Comparison of ENCODE assay signal across 21 cellular contexts in genomic region chr1:204404629-204405028, GRCh38. TPM values are rescaled to one million over a fixed set of nuclear protein-coding genes. Genes with fewer than 3 reads are reported as not detected.
DNase-seq lines count a peak whose midpoint lies in the region; ATAC-seq and TF ChIP-seq lines count a peak whose summit lies in the region.
"Had no signal": no experiment of that assay in that cellular context is flagged by ENCODE, and none has a peak within 500 bp of the region (broad histone marks: within the 10 kb centered on the region; RNA-seq: fewer than 3 reads in every experiment).

No MANE protein-coding gene starts in this region.

- 91% methylated on average over 2 of the region's 2 CpGs for WGBS in SK-N-SH (ENCODE audit: low lambda C conversion rate)
- WGBS in esophagus muscularis mucosa, result 76% methylated on average over 2 of the region's 2 CpGs
- 53 to 71% methylated on average over 2 of the region's 2 CpGs for WGBS in esophagus squamous epithelium, 2 donors

- no peaks in the 10 kb centered on the region for H3K9me2 ChIP-seq in SK-N-SH
- H3K9me2 ChIP-seq in PC-9 (ENCODE audit: insufficient read depth), result no peaks in the 10 kb centered on the region

- H3K27me3 Mint-ChIP-seq in CD4-positive, alpha-beta T cell, result no peaks in the 10 kb centered on the region
- no peaks in the 10 kb centered on the region for H3K27me3 Mint-ChIP-seq in type B pancreatic cell

- no peak for TF ChIP-seq RAD21 in SK-N-SH (IDR thresholded peaks at IDR 0.05; ENCODE audit: low read length)

- H3F3A ChIP-seq in SK-N-SH (replicated peaks; ENCODE audit: insufficient read depth) (peaks cover 14% of the 10 kb centered on the region), PC-9 (ENCODE audit: insufficient read depth, low read depth) (peaks cover 66% of the 10 kb centered on the region; the same call in 1 of the 2 replicates)

- BruUV-seq in PC-9 (replicated peaks; lab: Mats Ljungman, UMichigan), result no TSS peak

- H3K4me1 ChIP-seq in SK-N-SH (ENCODE audit: control insufficient read depth in 1 of 2, insufficient read depth in 2 of 2, low read depth in 1 of 2, low read length in 1 of 2), result peaks cover 9 to 13% of the 10 kb centered on the region in 2 experiments; a peak in 3 of 4 replicates
- peaks cover 17% of the 10 kb centered on the region for H3K4me1 ChIP-seq in PC-9 (replicated peaks; ENCODE audit: insufficient read depth)
- peaks cover 25 to 35% (median 32%) of the 10 kb centered on the region in 4 donors for H3K4me1 ChIP-seq in esophagus muscularis mucosa
- peaks cover 10 to 48% (median 15%) of the 10 kb centered on the region in 3 donors for H3K4me1 ChIP-seq in esophagus squamous epithelium

- H3K4me2 ChIP-seq in SK-N-SH (peak overlapping the region; percentile 83; the same call in 1 of the 2 replicates), PC-9 (peak overlapping the region; percentile 94; the same call in 1 of the 2 replicates)

- H3K9me3 Mint-ChIP-seq in CD4-positive, alpha-beta T cell, result no peaks in the 10 kb centered on the region
- no peaks in the 10 kb centered on the region for H3K9me3 Mint-ChIP-seq in type B pancreatic cell
- H3K9me3 Mint-ChIP-seq: HFFc6 had no signal

- H3K4me3 ChIP-seq in SK-N-SH (ENCODE audit: low read depth in 2 of 2, low read length in 1 of 2) (no peak overlapping the region), PC-9 (no peak overlapping the region), esophagus muscularis mucosa (no peak overlapping the region), esophagus squamous epithelium (no peak overlapping the region)
- H3K4me3 ChIP-seq: BLaER1 had no signal

- peaks cover 96% of the 10 kb centered on the region for H3K36me3 Mint-ChIP-seq in CD4-positive, alpha-beta T cell (ENCODE audit: low read depth)
- peaks cover 26% of the 10 kb centered on the region for H3K36me3 Mint-ChIP-seq in type B pancreatic cell

- H3K27ac Mint-ChIP-seq in CD4-positive, alpha-beta T cell, result peak overlapping the region; percentile 44
- no peak overlapping the region for H3K27ac Mint-ChIP-seq in type B pancreatic cell
- H3K27ac Mint-ChIP-seq: HFFc6 had no signal

- intact Hi-C loops in CD4-positive, alpha-beta T cell (cut with DNase I, micrococcal nuclease), result loop anchor here in 1 of 2 experiments (10.0 kb wide), 1 partner anchor 550 kb away; no protein-coding TSS in a partner anchor
- intact Hi-C loops in PC-9 (cut with micrococcal nuclease; ENCODE audit: unreplicated experiment) (loop anchor here (10.0 kb wide), 1 partner anchor 400 kb away; no protein-coding TSS in a partner anchor), esophagus muscularis mucosa (cut with DNase I) (no loop called here), esophagus squamous epithelium (cut with DNase I) (no loop called here)

- H4K20me1 ChIP-seq in SK-N-SH (ENCODE audit: insufficient read depth), result peaks cover 83% of the 10 kb centered on the region
- peaks cover 64% of the 10 kb centered on the region for H4K20me1 ChIP-seq in PC-9 (ENCODE audit: insufficient read depth)

- DNase-seq in SK-N-SH (no peak), PC-9 (no peak), esophagus muscularis mucosa (ENCODE audit: extremely low spot score) (no peak), NCI-H446 (lab: John Stamatoyannopoulos, UW) (no peak), esophagus squamous epithelium (lab: John Stamatoyannopoulos, UW) (no peak), type B pancreatic cell (ENCODE audit: extremely low spot score, unreplicated experiment) (no peak)
- DNase-seq in CD4-positive, alpha-beta T cell, result no peak
- DNase-seq: activated CD4-positive, alpha-beta T cell treated with anti-CD3 and anti-CD28 coated beads for 4 hours; brain microvascular endothelial cell; DMS 273 treated with DMSO at 0.1 percent for 48 hours; GF-D8; HFFc6; NCI-H2081 treated with DMSO at 0.1 percent for 48 hours; NCI-H524; psoas muscle; stimulated activated CD4-positive, alpha-beta T cell treated with anti-CD3 and anti-CD28 coated beads, Interleukin-2, amount 100 ng/mL, for 24 hours; stimulated activated naive CD4-positive, alpha-beta T cell; SW 1271 had no signal

- H3K4me1 Mint-ChIP-seq in CD4-positive, alpha-beta T cell (ENCODE audit: low read depth), result peaks cover 53% of the 10 kb centered on the region
- peaks cover 16% of the 10 kb centered on the region for H3K4me1 Mint-ChIP-seq in type B pancreatic cell (ENCODE audit: unreplicated experiment)

- H3K27me3 ChIP-seq in SK-N-SH (ENCODE audit: insufficient read depth), result no peaks in the 10 kb centered on the region
- H3K27me3 ChIP-seq in CD4-positive, alpha-beta T cell (ENCODE audit: control insufficient read depth, insufficient read depth, low read length), result no peaks in the 10 kb centered on the region
- H3K27me3 ChIP-seq in PC-9 (ENCODE audit: insufficient read depth, low read depth), result no peaks in the 10 kb centered on the region
- H3K27me3 ChIP-seq in esophagus muscularis mucosa, result no peaks in the 10 kb centered on the region
- H3K27me3 ChIP-seq in esophagus squamous epithelium, result no peaks in the 10 kb centered on the region
- H3K27me3 ChIP-seq: BLaER1, brain microvascular endothelial cell, upper lobe of left lung had no signal

- POLR2A ChIA-PET in SK-N-SH (lab: Yijun Ruan, JAX) (no interaction called here), PC-9 (lab: Charles Lee; ENCODE audit: unreplicated experiment) (interaction anchor here (0.6 kb wide), 1 partner anchor 288 kb away, joined by 7 read pairs; no protein-coding TSS in a partner anchor)
- POLR2A ChIA-PET in CD4-positive, alpha-beta T cell (lab: Charles Lee), result no interaction called here

- H3K9me3 ChIP-seq in SK-N-SH (no peaks in the 10 kb centered on the region), PC-9 (ENCODE audit: insufficient read depth, low read depth) (no peaks in the 10 kb centered on the region), esophagus muscularis mucosa (no peaks in the 10 kb centered on the region), esophagus squamous epithelium (no peaks in the 10 kb centered on the region)
- H3K9me3 ChIP-seq in CD4-positive, alpha-beta T cell (ENCODE audit: control insufficient read depth, low read length), result no peaks in the 10 kb centered on the region
- H3K9me3 ChIP-seq: BLaER1, psoas muscle, upper lobe of left lung had no signal

- H3K79me2 ChIP-seq in SK-N-SH (ENCODE audit: insufficient read depth) (peaks cover 89% of the 10 kb centered on the region), PC-9 (ENCODE audit: low read depth) (peaks cover 88% of the 10 kb centered on the region)

- no peak for TF ChIP-seq EP300 in SK-N-SH (IDR thresholded peaks at IDR 0.05; ENCODE audit: borderline replicate concordance in 1 of 2, low read depth in 1 of 2, low read length in 1 of 2)
- TF ChIP-seq EP300 in esophagus muscularis mucosa (IDR thresholded peaks at IDR 0.05), result no peak

- H3K4me3 Mint-ChIP-seq in CD4-positive, alpha-beta T cell, result peak overlapping the region; percentile 25
- H3K4me3 Mint-ChIP-seq in type B pancreatic cell, result no peak overlapping the region
- H3K4me3 Mint-ChIP-seq: HFFc6 had no signal

- TF ChIP-seq POLR2A in esophagus muscularis mucosa (IDR thresholded peaks at IDR 0.05; ENCODE audit: low read depth), result no peak
- TF ChIP-seq POLR2A in esophagus squamous epithelium (IDR thresholded peaks at IDR 0.05), result no peak

- ATAC-seq in SK-N-SH treated with all-trans-retinoic acid at 6 μM for 48 hours, result no peak
- ATAC-seq in CD4-positive, alpha-beta T cell (ENCODE audit: poor library complexity), result no peak
- ATAC-seq: psoas muscle had no signal

- H2AFZ ChIP-seq in SK-N-SH (ENCODE audit: low read depth) (no peak overlapping the region), PC-9 (no peak overlapping the region)

- CTCF ChIA-PET in SK-N-SH (lab: Yijun Ruan, JAX), result interaction anchor here (0.7 to 1.8 kb wide), 4 partner anchors 27 to 242 kb away, joined by 3 to 5 read pairs (median 4); no protein-coding TSS in a partner anchor
- CTCF ChIA-PET in CD4-positive, alpha-beta T cell (lab: Charles Lee), result no interaction called here
- CTCF ChIA-PET in PC-9 (lab: Charles Lee), result no interaction called here

- no peak for TF ChIP-seq CTCF in SK-N-SH (IDR thresholded peaks at IDR 0.05)
- no peak for TF ChIP-seq CTCF in CD4-positive, alpha-beta T cell (IDR thresholded peaks at IDR 0.05)
- TF ChIP-seq CTCF in PC-9 (conservative IDR thresholded peaks at IDR 0.05), result no peak
- TF ChIP-seq CTCF in esophagus muscularis mucosa (IDR thresholded peaks at IDR 0.05), result no peak
- TF ChIP-seq CTCF in esophagus squamous epithelium (IDR thresholded peaks at IDR 0.05), result no peak
- TF ChIP-seq CTCF in type B pancreatic cell (conservative IDR thresholded peaks at IDR 0.05), result no peak

- peaks cover 70 to 84% of the 10 kb centered on the region in 2 experiments for H3K36me3 ChIP-seq in SK-N-SH (replicated peaks in 1 of 2; ENCODE audit: control insufficient read depth in 1 of 2, insufficient read depth in 2 of 2, low read length in 1 of 2)
- H3K36me3 ChIP-seq in PC-9 (ENCODE audit: low read depth), result peaks cover 66% of the 10 kb centered on the region
- peaks cover 21 to 71% (median 54%) of the 10 kb centered on the region in 4 donors for H3K36me3 ChIP-seq in esophagus muscularis mucosa
- H3K36me3 ChIP-seq in esophagus squamous epithelium, result peaks cover 0 to 70% (median 21%) of the 10 kb centered on the region in 3 donors

- H3K9ac ChIP-seq in SK-N-SH, result no peak overlapping the region
- H3K9ac ChIP-seq: BLaER1 had no signal

- H3K27ac ChIP-seq in SK-N-SH (ENCODE audit: low read depth in 2 of 2, low read length in 1 of 2) (no peak overlapping the region), PC-9 (no peak overlapping the region), esophagus muscularis mucosa (replicated peaks in 1 of 4) (peak overlapping the region in 3 of 4 donors; percentile 3 to 99 (median 71)), esophagus squamous epithelium (no peak overlapping the region)
- H3K27ac ChIP-seq in CD4-positive, alpha-beta T cell (ENCODE audit: low read depth, low read length), result no peak overlapping the region
- H3K27ac ChIP-seq: BLaER1, brain microvascular endothelial cell, psoas muscle, upper lobe of left lung had no signal

TF ChIP-seq in SK-N-SH, 30 proteins besides CTCF, POLR2A, EP300 and RAD21 (continues in another document):
- no peak for TF ChIP-seq FOSL2 (IDR thresholded peaks at IDR 0.05; ENCODE audit: borderline replicate concordance, low read depth)

RNA-seq across cellular contexts. Expression of gene PPP1R15B, which starts 7.0 kb away (rescaled TPM):
- polyA plus RNA-seq in SK-N-SH (2012; rRNA removed), result 12.1 and 14.3 TPM in 2 replicates
- 13.1 and 13.4 TPM in 2 replicates for polyA plus RNA-seq in SK-N-SH (2012; cell fraction: cytosol; rRNA removed)
- 10.3 and 13.2 TPM in 2 replicates for polyA plus RNA-seq in SK-N-SH (2012; cell fraction: nucleus; rRNA removed)
- total RNA-seq in CD4-positive, alpha-beta T cell, result 100 to 1,000 TPM; 171 to 179 TPM
- total RNA-seq in PC-9 (2021), result 37.3 and 40.9 TPM in 2 replicates
- 10 to 100 TPM; 42.8 to 56.4 (median 51.4) TPM for total RNA-seq in esophagus muscularis mucosa
- total RNA-seq in esophagus squamous epithelium, result 10 to 100 TPM; 29.5 to 42.3 (median 34.0) TPM
- 43.3 and 48.9 TPM in 2 replicates for total RNA-seq in type B pancreatic cell (ENCODE audit: low replicate concordance)

RNA-seq across cellular contexts. Expression of gene PLEKHA6, which starts 44.9 kb away (rescaled TPM):
- polyA plus RNA-seq in SK-N-SH (2012; rRNA removed), result 1.2 and 3.1 TPM in 2 replicates
- 1.5 and 3.4 TPM in 2 replicates for polyA plus RNA-seq in SK-N-SH (2012; cell fraction: cytosol; rRNA removed)
- polyA plus RNA-seq in SK-N-SH (2012; cell fraction: nucleus; rRNA removed), result 6.3 and 7.7 TPM in 2 replicates
- under 1 TPM; 0.53 to 0.82 TPM for total RNA-seq in CD4-positive, alpha-beta T cell
- total RNA-seq in PC-9 (2021) (52.0 and 53.1 TPM in 2 replicates), esophagus muscularis mucosa (10 to 100 TPM; 11.9 to 22.4 (median 15.9) TPM), esophagus squamous epithelium (10 to 100 TPM in 3 of 4 donors, 1 to 10 TPM in 1; 7.4 to 40.6 (median 18.3) TPM), type B pancreatic cell (ENCODE audit: low replicate concordance) (37.8 and 63.1 TPM in 2 replicates)

Comparison
In these comparisons a context has a peak if more than half of its experiments do, and no peak if none do; other contexts are left out.
1. H3K27ac ChIP-seq: peak in esophagus muscularis mucosa (3 of 4); none in SK-N-SH (0 of 2), CD4-positive, alpha-beta T cell (single experiment), PC-9 (single experiment) and esophagus squamous epithelium (0 of 4).
2. RNA of gene PLEKHA6, which starts 44.9 kb away (total RNA-seq): 52.0 to 53.1 TPM in PC-9, 37.8 to 63.1 TPM in type B pancreatic cell, 7.4 to 40.6 TPM in esophagus squamous epithelium and 11.9 to 22.4 TPM in esophagus muscularis mucosa; 0.53 to 0.82 TPM in CD4-positive, alpha-beta T cell; every median in the first group is over 4 times any median in the second.